24 cellular contexts compared by ENCODE assay signal in genomic region chr12:220946-221550, GRCh38. TPM values are rescaled to one million over a fixed set of nuclear protein-coding genes. Genes with fewer than 3 reads are reported as not detected.
"Had no signal": no experiment of that assay in that cellular context is flagged by ENCODE, and none has a peak within 500 bp of the region (broad histone marks: within the 10 kb centered on the region; RNA-seq: fewer than 3 reads in every experiment).

No MANE protein-coding gene starts in this region.

- H3K27ac Mint-ChIP-seq: activated CD8-positive, alpha-beta T cell treated with anti-CD3 and anti-CD28 coated beads for 36 hours; activated naive CD8-positive, alpha-beta T cell treated with anti-CD3 and anti-CD28 coated beads, Interleukin-2, amount 10 ng/mL, durations not matched to agents 7 days and 5 days had no signal

- H3K27me3 Mint-ChIP-seq: activated CD8-positive, alpha-beta T cell treated with anti-CD3 and anti-CD28 coated beads for 36 hours had no signal

- H3K4me1 ChIP-seq: adrenal gland, breast epithelium, SJSA1 had no signal

- H3K4me3 Mint-ChIP-seq: activated CD8-positive, alpha-beta T cell treated with anti-CD3 and anti-CD28 coated beads for 36 hours; activated naive CD8-positive, alpha-beta T cell treated with anti-CD3 and anti-CD28 coated beads, Interleukin-2, amount 10 ng/mL, durations not matched to agents 7 days and 5 days had no signal

- H3K36me3 Mint-ChIP-seq: activated naive CD8-positive, alpha-beta T cell treated with anti-CD3 and anti-CD28 coated beads, Interleukin-2, amount 10 ng/mL, durations not matched to agents 7 days and 5 days had no signal

- H3K9me3 Mint-ChIP-seq: activated CD8-positive, alpha-beta T cell treated with anti-CD3 and anti-CD28 coated beads for 36 hours; activated naive CD8-positive, alpha-beta T cell treated with anti-CD3 and anti-CD28 coated beads, Interleukin-2, amount 10 ng/mL, durations not matched to agents 7 days and 5 days had no signal

- H3K27me3 ChIP-seq: adrenal gland, breast epithelium had no signal

- DNase-seq: activated CD4-positive, alpha-beta T cell treated with anti-CD3 and anti-CD28 coated beads for 4 hours; activated CD8-positive, alpha-beta memory T cell treated with anti-CD3 and anti-CD28 coated beads, Interleukin-2, amount 50 U/mL, for 4 hours; activated CD8-positive, alpha-beta T cell treated with anti-CD3 and anti-CD28 coated beads for 36 hours; activated naive CD4-positive, alpha-beta T cell treated with anti-CD3 and anti-CD28 coated beads, Interleukin-2, amount 50 U/mL, for 16 hours; activated naive CD8-positive, alpha-beta T cell treated with anti-CD3 and anti-CD28 coated beads, Interleukin-2, amount 10 ng/mL, durations not matched to agents 7 days and 5 days; adrenal gland; Kasumi-1; NCI-H1048; NCI-H146; NCI-H1930; NCI-H2171; NCI-H2227 treated with DMSO at 0.1 percent for 48 hours; NCI-H526 treated with DMSO at 0.1 percent for 48 hours; NK-92 treated with Interleukin-12 subunit alpha and Interleukin-12 subunit beta, amount 100 ng/mL, for 24 hours; PC-3; SHP77; SW 1271 had no signal

- H3K9me3 ChIP-seq: adrenal gland, breast epithelium had no signal

- ATAC-seq: activated CD4-positive, CD25-positive, alpha-beta regulatory T cell treated with anti-CD3 and anti-CD28 coated beads, Interleukin-2, amount 50 U/mL, for 24 hours; activated CD8-positive, alpha-beta T cell treated with anti-CD3 and anti-CD28 coated beads for 36 hours; PC-3; SK-N-SH treated with all-trans-retinoic acid at 6 μM for 48 hours had no signal

- H3K4me3 ChIP-seq: adrenal gland, breast epithelium, SJSA1 had no signal

- H3K27ac ChIP-seq: adrenal gland, breast epithelium, SJSA1 had no signal

- H3K36me3 ChIP-seq: adrenal gland, breast epithelium, SJSA1 had no signal

RNA-seq across cellular contexts. Expression of gene SLC6A12, which starts 7.1 kb away (rescaled TPM):
- total RNA-seq: activated CD8-positive, alpha-beta T cell treated with anti-CD3 and anti-CD28 coated beads for 36 hours; activated naive CD8-positive, alpha-beta T cell treated with anti-CD3 and anti-CD28 coated beads, Interleukin-2, amount 10 ng/mL, durations not matched to agents 7 days and 5 days; M059J; NCI-H460; PC-3; SJSA1; T-helper 1 cell treated with Interleukin-12 subunit alpha and Interleukin-12 subunit beta and Interleukin-4 antibody, amounts not matched to agents 30 ng/mL and 1 ng/mL, for 36 hours had no signal

RNA-seq across cellular contexts. Expression of gene SLC6A13, which starts 41.6 kb away (rescaled TPM):
- total RNA-seq: activated CD8-positive, alpha-beta T cell treated with anti-CD3 and anti-CD28 coated beads for 36 hours; M059J; PC-3; SJSA1 had no signal
